In the genomic region with DNA sequence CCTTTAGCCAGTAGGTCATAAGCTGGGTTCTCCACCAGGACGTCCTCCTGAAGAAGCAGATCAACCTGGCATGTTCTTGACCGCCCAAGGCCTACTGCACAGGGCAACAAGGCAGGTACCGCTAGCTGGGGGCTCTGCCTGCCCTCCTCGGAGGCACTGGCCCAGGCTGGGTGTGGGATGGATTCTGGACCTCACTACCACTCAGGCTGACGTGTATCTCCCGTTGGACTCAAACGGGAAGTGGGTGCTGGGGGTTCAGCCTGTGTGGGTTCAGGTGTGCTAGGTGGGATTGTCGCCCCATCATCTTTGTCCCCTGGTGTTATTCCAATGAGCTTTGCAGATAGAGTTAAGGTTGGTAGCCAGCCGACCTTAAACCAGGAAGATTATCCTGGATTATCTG, we compare ENCODE assay signal across 18 cellular contexts.
"Had no signal": no experiment of that assay in that cellular context is flagged by ENCODE, and none has a peak within 500 bp of the region (broad histone marks: within the 10 kb centered on the region; RNA-seq: fewer than 3 reads in every experiment).

No MANE protein-coding gene starts in this region.

- H3K27me3 ChIP-seq: dorsolateral prefrontal cortex, hepatocyte, tibial artery had no signal

- H3K4me1 Mint-ChIP-seq: nephron had no signal

- H3K4me3 ChIP-seq: dorsolateral prefrontal cortex, hepatocyte, lung, skin epidermis, tibial artery had no signal

- H3K27ac Mint-ChIP-seq: nephron had no signal

- DNase-seq: cortex of kidney; effector CD8-positive, alpha-beta T cell; foreskin melanocyte; kidney; left cardiac atrium; left ventricle myocardium superior; mesenchymal stem cell; naive B cell; stimulated activated CD4-positive, alpha-beta T cell treated with anti-CD3 and anti-CD28 coated beads, Interleukin-12 subunit alpha, Interleukin-12 subunit beta, amount 100 ng/mL, for 4 hours; stimulated activated naive CD8-positive, alpha-beta T cell treated with anti-CD3 and anti-CD28 coated beads, Interleukin-15, Interleukin-2, amounts not matched to agents 100 U/mL and 50 U/mL, for 24 hours had no signal

- H3K9me3 Mint-ChIP-seq: nephron had no signal

- H3K27ac ChIP-seq: dorsolateral prefrontal cortex, hepatocyte, neutrophil, skin epidermis, tibial artery had no signal

- H3K9me3 ChIP-seq: neutrophil, tibial artery had no signal

- H3K4me3 Mint-ChIP-seq: nephron had no signal

- FAIRE-seq: kidney had no signal

- H2AFZ ChIP-seq: hepatocyte had no signal

- H3K79me2 ChIP-seq: hepatocyte had no signal

- H3K4me2 ChIP-seq: hepatocyte had no signal

- H3K4me1 ChIP-seq: tibial artery had no signal

- H3K36me3 ChIP-seq: neutrophil, tibial artery had no signal

- ATAC-seq: left cardiac atrium; left ventricle myocardium superior; sciatic nerve; stimulated activated naive CD8-positive, alpha-beta T cell treated with anti-CD3 and anti-CD28 coated beads, Interleukin-15, Interleukin-2, amounts not matched to agents 100 U/mL and 50 U/mL, for 24 hours had no signal

- H3K36me3 Mint-ChIP-seq: naive B cell had no signal
